Comparison of ENCODE assay signal across 23 cellular contexts in the genomic region with DNA sequence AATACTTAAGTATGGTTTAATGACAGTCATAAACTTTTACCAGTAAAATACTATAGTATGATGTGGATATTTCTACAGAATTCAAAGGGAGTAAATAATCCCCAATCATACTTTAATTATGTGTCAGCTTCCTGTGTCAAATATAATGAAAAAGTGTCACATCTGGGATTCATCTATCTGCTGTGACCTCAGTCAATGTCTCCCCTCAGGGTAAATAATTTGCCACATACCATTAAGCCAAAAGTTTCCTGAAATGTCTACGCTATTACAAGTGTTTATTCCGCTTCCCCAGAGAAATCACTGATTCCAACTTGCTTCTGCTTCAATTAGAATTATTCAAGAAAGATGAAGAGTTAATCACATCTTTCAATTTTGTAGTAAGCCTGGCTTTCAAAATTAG.
"Had no signal": no experiment of that assay in that cellular context is flagged by ENCODE, and none has a peak within 500 bp of the region (broad histone marks: within the 10 kb centered on the region; RNA-seq: fewer than 3 reads in every experiment).

No MANE protein-coding gene starts in this region.

- ATAC-seq: activated CD8-positive, alpha-beta T cell treated with anti-CD3 and anti-CD28 coated beads, Interleukin-2, amount 10 ng/mL, durations not matched to agents 7 days and 5 days; foreskin keratinocyte; left colon; lower lobe of right lung; natural killer cell treated with Interleukin-12 subunit alpha and Interleukin-12 subunit beta and Interleukin-15 and Interleukin-18, amount 100 ng/mL, for 72 hours had no signal

- H3K27me3 ChIP-seq: esophagus squamous epithelium, foreskin keratinocyte, hepatocyte, thyroid gland had no signal

- H3K36me3 ChIP-seq: esophagus squamous epithelium, lower lobe of right lung, neutrophil, thyroid gland had no signal

- H3K27ac ChIP-seq: esophagus squamous epithelium, foreskin keratinocyte, hepatocyte, lower lobe of right lung, neutrophil, parathyroid adenoma, thyroid gland had no signal

- H3K4me3 ChIP-seq: esophagus squamous epithelium, hepatocyte, lower lobe of right lung, thyroid gland had no signal

- H3K4me1 ChIP-seq: esophagus squamous epithelium, foreskin keratinocyte, lower lobe of right lung, parathyroid adenoma, thyroid gland had no signal

- DNase-seq: activated CD4-positive, alpha-beta T cell treated with anti-CD3 and anti-CD28 coated beads for 48 hours; activated CD4-positive, CD25-positive, alpha-beta regulatory T cell; activated CD8-positive, alpha-beta T cell treated with anti-CD3 and anti-CD28 coated beads, Interleukin-2, amount 10 ng/mL, durations not matched to agents 7 days and 5 days; activated naive CD4-positive, alpha-beta T cell treated with anti-CD3 and anti-CD28 coated beads for 36 hours; activated T-cell treated with anti-CD3 and anti-CD28 coated beads, Interleukin-2, amount 50 U/mL, for 24 hours; effector CD8-positive, alpha-beta T cell; esophagus squamous epithelium; foreskin keratinocyte; left colon; lower lobe of right lung; retina; stimulated activated CD4-positive, alpha-beta T cell treated with anti-CD3 and anti-CD28 coated beads, Interleukin-12 subunit alpha, Interleukin-12 subunit beta, amount 100 ng/mL, for 4 hours; stimulated activated CD4-positive, alpha-beta T cell treated with anti-CD3 and anti-CD28 coated beads, Interleukin-1b, Interleukin-23, amount 100 ng/mL, for 48 hours; stimulated activated CD8-positive, alpha-beta memory T cell treated with anti-CD3 and anti-CD28 coated beads, Interleukin-4, amount 100 ng/mL, for 48 hours; stimulated activated naive CD4-positive, alpha-beta T cell; thyroid gland had no signal

- H3K79me2 ChIP-seq: hepatocyte, parathyroid adenoma had no signal

- FAIRE-seq: bronchial epithelial cell, islet of Langerhans, TTC549 had no signal

- H3K4me2 ChIP-seq: hepatocyte had no signal

- H2AFZ ChIP-seq: hepatocyte, parathyroid adenoma had no signal

- H3K9me3 ChIP-seq: esophagus squamous epithelium, lower lobe of right lung, neutrophil, thyroid gland had no signal

- H3K9ac ChIP-seq: parathyroid adenoma had no signal
